ENCODE assay signal across 17 cellular contexts in the genomic region with DNA sequence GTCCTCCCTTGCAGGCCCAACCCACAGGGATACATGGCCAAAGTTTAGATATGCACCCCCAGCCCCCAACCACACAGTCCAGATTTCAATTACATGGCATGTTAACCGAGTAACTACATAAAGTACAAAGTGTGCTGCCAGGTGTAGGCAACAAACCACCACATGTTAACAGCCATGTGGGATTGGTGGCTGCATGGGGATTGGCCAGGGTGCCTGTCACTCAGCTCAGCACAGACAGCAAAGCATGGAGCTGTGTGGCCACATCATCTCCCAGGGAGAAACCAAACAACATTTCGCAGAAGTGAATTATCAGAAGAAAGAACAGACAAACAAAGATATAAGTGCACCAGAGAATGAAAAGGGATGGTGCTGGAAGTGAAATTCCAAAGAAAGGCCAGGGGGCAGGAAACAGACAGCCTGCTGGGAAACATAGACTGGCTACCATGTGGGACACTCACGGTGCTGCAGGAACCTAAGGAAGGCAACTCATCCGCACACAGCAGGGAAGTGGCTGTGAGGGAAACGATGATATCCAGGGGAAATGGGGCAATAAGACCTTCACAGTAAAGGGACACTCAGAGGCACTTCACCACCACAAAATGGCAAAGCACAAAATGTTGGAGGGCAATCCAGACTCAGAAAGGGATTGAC.
"Had no signal": no experiment of that assay in that cellular context is flagged by ENCODE, and none has a peak within 500 bp of the region (broad histone marks: within the 10 kb centered on the region; RNA-seq: fewer than 3 reads in every experiment).

No MANE protein-coding gene starts in this region.

- H3K4me3 ChIP-seq: dorsolateral prefrontal cortex, lung, psoas muscle, right lobe of liver had no signal

- H3K27me3 ChIP-seq: dorsolateral prefrontal cortex, right lobe of liver had no signal

- H3K4me1 ChIP-seq: psoas muscle, right lobe of liver had no signal

- H3K27me3 Mint-ChIP-seq: brain had no signal

- H3K4me1 Mint-ChIP-seq: naive thymus-derived CD4-positive, alpha-beta T cell had no signal

- H3K36me3 ChIP-seq: right lobe of liver had no signal

- DNase-seq: activated CD4-positive, alpha-beta T cell treated with anti-CD3 and anti-CD28 coated beads for 48 hours; activated T-cell treated with anti-CD3 and anti-CD28 coated beads for 4 hours; amniotic stem cell; cerebellar nuclear complex; naive thymus-derived CD4-positive, alpha-beta T cell; nucleus accumbens; psoas muscle; right lobe of liver; stimulated activated CD4-positive, alpha-beta T cell treated with anti-CD3 and anti-CD28 coated beads, Interleukin-2, amount 100 ng/mL, for 24 hours; stimulated activated naive CD4-positive, alpha-beta T cell treated with Interleukin-2 at 50 U/mL for 16 hours had no signal

- H3K36me3 Mint-ChIP-seq: naive thymus-derived CD4-positive, alpha-beta T cell had no signal

- H3K4me3 Mint-ChIP-seq: brain; naive thymus-derived CD4-positive, alpha-beta T cell; WTC11 had no signal

- FAIRE-seq: endometrium had no signal

- H3K27ac Mint-ChIP-seq: activated naive CD4-positive, alpha-beta T cell treated with anti-CD3 and anti-CD28 coated beads, Interleukin-2, amount 50 U/mL, for 72 hours; WTC11 had no signal

- ATAC-seq: activated naive CD4-positive, alpha-beta T cell treated with anti-CD3 and anti-CD28 coated beads, Interleukin-2, amount 50 U/mL, for 72 hours; esophagus mucosa; naive thymus-derived CD4-positive, alpha-beta T cell; psoas muscle; WTC11 had no signal

- H3K27ac ChIP-seq: psoas muscle, right lobe of liver had no signal

- H3K9me3 ChIP-seq: psoas muscle, right lobe of liver had no signal
